ENCODE assay signal across 24 cellular contexts in the genomic region with DNA sequence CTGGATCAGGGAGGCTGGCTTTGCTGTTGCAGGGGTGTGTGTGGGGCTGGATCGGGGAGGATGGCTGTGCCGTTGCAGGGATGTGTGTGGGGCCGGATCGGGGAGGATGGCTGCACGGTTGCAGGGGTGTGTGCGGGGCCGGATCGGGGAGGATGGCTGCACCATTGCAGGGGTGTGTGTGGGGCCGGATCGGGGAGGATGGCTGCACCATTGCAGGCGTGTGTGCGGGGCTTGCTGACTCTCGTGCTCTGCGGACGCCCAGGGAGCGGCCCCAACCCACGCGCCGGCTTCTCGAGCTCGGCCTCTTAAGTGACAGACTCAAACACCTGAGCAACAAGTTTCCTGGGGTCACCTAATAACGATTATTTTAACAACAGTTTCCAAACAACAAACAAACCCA.
DNase-seq lines count a peak whose midpoint lies in the region; ATAC-seq, FAIRE-seq and TF ChIP-seq lines count a peak whose summit lies in the region.
"Had no signal": no experiment of that assay in that cellular context is flagged by ENCODE, and none has a peak within 500 bp of the region (broad histone marks: within the 10 kb centered on the region; RNA-seq: fewer than 3 reads in every experiment).

No MANE protein-coding gene starts in this region.

- no peaks in the 10 kb centered on the region for H3K4me1 Mint-ChIP-seq in astrocyte (ENCODE audit: low read depth, unreplicated experiment)

- peaks cover 22% of the 10 kb centered on the region for H3K9me3 Mint-ChIP-seq in astrocyte (ENCODE audit: unreplicated experiment)
- H3K9me3 Mint-ChIP-seq: CD8-positive, alpha-beta T cell had no signal

- no peaks in the 10 kb centered on the region for H3K36me3 ChIP-seq in BLaER1
- no peaks in the 10 kb centered on the region for H3K36me3 ChIP-seq in astrocyte (ENCODE audit: insufficient read depth, low read length)
- H3K36me3 ChIP-seq in lower lobe of right lung, result no peaks in the 10 kb centered on the region
- H3K36me3 ChIP-seq in spleen, result peaks cover 0 to 6% (median 0%) of the 10 kb centered on the region in 6 donors
- H3K36me3 ChIP-seq: SJCRH30 had no signal

- DNase-seq in astrocyte (ENCODE audit: low read depth) (no peak), lower lobe of right lung (no peak), spleen (peak; percentile 76), T-helper 1 cell (no peak), NCI-H82 treated with DMSO at 0.1 percent for 48 hours (lab: John Stamatoyannopoulos, UW; ENCODE audit: unreplicated experiment) (no peak), NCI-H2171 (lab: John Stamatoyannopoulos, UW) (no peak)
- DNase-seq in activated CD4-positive, alpha-beta T cell treated with anti-CD3 and anti-CD28 coated beads for 1 hour, result no peak
- DNase-seq: Caco-2; CD8-positive, alpha-beta T cell; DMS79; EL; Karpas-422; NCI-H1105 treated with DMSO at 0.1 percent for 48 hours; NCI-H146; NCI-H1930; NCI-H2107; NCI-H446 treated with DMSO at 0.1 percent for 48 hours; NCI-H526; NCI-H82; PC-9; SJCRH30 had no signal

- no peak for FAIRE-seq in astrocyte (lab: Jason Lieb, UNC)
- FAIRE-seq: GM12878 had no signal

- H3K9me3 ChIP-seq in BLaER1 (no peaks in the 10 kb centered on the region), astrocyte (ENCODE audit: insufficient read depth, low read depth, low read length) (no peaks in the 10 kb centered on the region), lower lobe of right lung (no peaks in the 10 kb centered on the region), spleen (no peaks in the 10 kb centered on the region)
- H3K9me3 ChIP-seq: Caco-2, SJCRH30 had no signal

- ATAC-seq in lower lobe of right lung, result no peak
- ATAC-seq: CD8-positive, alpha-beta T cell; GM12878; SK-N-SH treated with all-trans-retinoic acid at 6 μM for 48 hours had no signal

- H4K20me1 ChIP-seq in BLaER1 (no peaks in the 10 kb centered on the region), astrocyte (ENCODE audit: insufficient read depth, low read length) (no peaks in the 10 kb centered on the region)

- H3K9ac ChIP-seq in BLaER1 (peak overlapping the region; percentile 60), astrocyte (ENCODE audit: low read length) (no peak overlapping the region)

- H3K27ac ChIP-seq in BLaER1, result peak overlapping the region; percentile 82
- no peak overlapping the region for H3K27ac ChIP-seq in astrocyte (ENCODE audit: low read depth, low read length)
- H3K27ac ChIP-seq in lower lobe of right lung, result no peak overlapping the region
- H3K27ac ChIP-seq in spleen, result peak overlapping the region in 3 of 8 donors; percentile 80 to 83 (median 82)
- H3K27ac ChIP-seq: PC-9, SJCRH30 had no signal

- H3K4me3 Mint-ChIP-seq in astrocyte (ENCODE audit: unreplicated experiment), result no peak overlapping the region
- H3K4me3 Mint-ChIP-seq: CD8-positive, alpha-beta T cell had no signal

- no peaks in the 10 kb centered on the region for H3K27me3 Mint-ChIP-seq in astrocyte (ENCODE audit: low read depth, unreplicated experiment)

- H3K79me2 ChIP-seq in astrocyte (ENCODE audit: insufficient read depth, low read length), result no peaks in the 10 kb centered on the region

- H3K36me3 Mint-ChIP-seq in astrocyte (ENCODE audit: low read depth, unreplicated experiment), result no peaks in the 10 kb centered on the region
- H3K36me3 Mint-ChIP-seq: CD8-positive, alpha-beta T cell had no signal

- H3K4me2 ChIP-seq in BLaER1 (peak overlapping the region; percentile 89), astrocyte (ENCODE audit: low read length) (no peak overlapping the region)
- H3K4me2 ChIP-seq: PC-9 had no signal

- TF ChIP-seq POLR2A in spleen (IDR thresholded peaks at IDR 0.05), result no peak

- H3K4me3 ChIP-seq in BLaER1, result peak overlapping the region; percentile 50
- no peak overlapping the region for H3K4me3 ChIP-seq in astrocyte (ENCODE audit: insufficient read depth, low read depth, low read length)
- H3K4me3 ChIP-seq in lower lobe of right lung, result peak overlapping the region; percentile 40
- peak overlapping the region in 4 of 8 donors; percentile 8 to 59 (median 22) for H3K4me3 ChIP-seq in spleen
- H3K4me3 ChIP-seq: GM12878, PC-9, SJCRH30 had no signal

- no peak overlapping the region for H2AFZ ChIP-seq in astrocyte (ENCODE audit: low read depth, low read length)
- H2AFZ ChIP-seq: PC-9 had no signal

- WGBS in spleen, 5 donors, result 88 to 93% (median 91%) methylated on average over 22 of the region's 22 CpGs

- H3K27ac Mint-ChIP-seq in astrocyte (ENCODE audit: unreplicated experiment), result peak overlapping the region; percentile 26
- H3K27ac Mint-ChIP-seq: CD8-positive, alpha-beta T cell had no signal

- TF ChIP-seq CTCF in astrocyte (IDR thresholded peaks at IDR 0.05; ENCODE audit: insufficient read depth, low read depth, low read length) (no peak), lower lobe of right lung (IDR thresholded peaks at IDR 0.05) (no peak), spleen (IDR thresholded peaks at IDR 0.05 in 8 of 11, conservative IDR thresholded peaks at IDR 0.05 in 3 of 11) (no peak)

- no peaks in the 10 kb centered on the region for H3K27me3 ChIP-seq in BLaER1
- no peaks in the 10 kb centered on the region for H3K27me3 ChIP-seq in astrocyte (ENCODE audit: insufficient read depth, low read length)
- no peaks in the 10 kb centered on the region for H3K27me3 ChIP-seq in lower lobe of right lung (ENCODE audit: low read depth)
- peaks cover 0 to 4% (median 0%) of the 10 kb centered on the region in 7 donors for H3K27me3 ChIP-seq in spleen (replicated peaks in 1 of 7)

- H3K4me1 ChIP-seq in BLaER1, result peaks cover 49% of the 10 kb centered on the region
- no peaks in the 10 kb centered on the region for H3K4me1 ChIP-seq in astrocyte (ENCODE audit: insufficient read depth, low read length)
- peaks cover 5% of the 10 kb centered on the region for H3K4me1 ChIP-seq in lower lobe of right lung
- peaks cover 0 to 56% (median 26%) of the 10 kb centered on the region in 6 donors for H3K4me1 ChIP-seq in spleen
- H3K4me1 ChIP-seq: Caco-2 had no signal

- intact Hi-C loops in lower lobe of right lung (cut with DNase I), result no loop called here
- intact Hi-C loops in spleen (cut with DNase I; ENCODE audit: low total_unique reads), result no loop called here
